35 cellular contexts compared by ENCODE assay signal in the genomic region with DNA sequence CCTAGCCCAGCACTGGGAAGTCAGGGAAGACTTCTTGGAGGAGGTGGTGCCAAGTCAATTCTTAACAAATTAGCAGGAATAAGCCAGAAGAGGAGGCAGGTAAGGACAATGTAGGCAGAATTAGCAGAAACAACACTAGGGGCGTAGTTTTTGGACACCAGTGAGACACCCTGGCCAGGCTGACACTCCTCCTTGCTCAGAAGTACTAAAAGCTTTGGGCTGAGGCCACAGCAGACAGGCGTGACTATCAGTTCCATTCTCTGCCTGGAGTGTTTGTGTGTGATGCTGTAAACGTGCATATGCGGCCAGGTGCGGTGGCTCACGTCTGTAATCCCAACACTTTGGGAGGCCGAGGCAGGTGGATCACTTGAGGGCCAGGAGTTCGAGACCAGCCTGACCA. TPM values are rescaled to one million over a fixed set of nuclear protein-coding genes. Genes with fewer than 3 reads are reported as not detected.
"Had no signal": no experiment of that assay in that cellular context is flagged by ENCODE, and none has a peak within 500 bp of the region (broad histone marks: within the 10 kb centered on the region; RNA-seq: fewer than 3 reads in every experiment).

No MANE protein-coding gene starts in this region.

- H3K27ac ChIP-seq: left lung, lower lobe of right lung, neural progenitor cell, neutrophil, ovary, skin epidermis, suprapubic skin, thoracic aorta, tibial artery, upper lobe of right lung had no signal

- H3K9me3 ChIP-seq: left lung, lower lobe of right lung, neutrophil, ovary, suprapubic skin, thoracic aorta, tibial artery, upper lobe of right lung had no signal

- H3K4me1 Mint-ChIP-seq: immature natural killer cell; natural killer cell; stimulated activated naive B cell treated with anti-CD40 and anti-IgM and Interleukin-4, amounts not matched to agents 10 μg/mL and 1 μg/mL and 100 μg/mL, for 72 hours had no signal

- H3K9me3 Mint-ChIP-seq: immature natural killer cell; natural killer cell; nephron progenitor cell; neural progenitor cell; stimulated activated naive B cell treated with anti-CD40 and anti-IgM and Interleukin-4, amounts not matched to agents 10 μg/mL and 1 μg/mL and 100 μg/mL, for 72 hours had no signal

- H3K4me3 ChIP-seq: left lung, lower lobe of right lung, neural progenitor cell, ovary, skin epidermis, suprapubic skin, thoracic aorta, tibial artery, upper lobe of right lung had no signal

- H3K27me3 Mint-ChIP-seq: progenitor cell of endocrine pancreas had no signal

- H3K4me1 ChIP-seq: left lung, lower lobe of right lung, neural progenitor cell, suprapubic skin, tibial artery, upper lobe of right lung had no signal

- ATAC-seq: left colon; left lung; lower lobe of right lung; natural killer cell; right cardiac atrium; sciatic nerve; stimulated activated naive B cell treated with anti-CD40 and anti-IgM and Interleukin-4, amounts not matched to agents 10 μg/mL and 1 μg/mL and 100 μg/mL, for 72 hours; stimulated activated naive CD8-positive, alpha-beta T cell treated with anti-CD3 and anti-CD28 coated beads, Interleukin-15, Interleukin-2, amounts not matched to agents 100 U/mL and 50 U/mL, for 24 hours; upper lobe of right lung had no signal

- H2AFZ ChIP-seq: neural progenitor cell had no signal

- H3K4me2 ChIP-seq: neural progenitor cell had no signal

- FAIRE-seq: islet of Langerhans, kidney, urothelium cell line had no signal

- H3K27me3 ChIP-seq: neural progenitor cell, neutrophil, ovary had no signal

- H3K27ac Mint-ChIP-seq: immature natural killer cell; naive B cell; natural killer cell; nephron progenitor cell; neural progenitor cell; progenitor cell of endocrine pancreas; stimulated activated naive B cell treated with anti-CD40 and anti-IgM and Interleukin-4, amounts not matched to agents 10 μg/mL and 1 μg/mL and 100 μg/mL, for 72 hours had no signal

- H3K36me3 ChIP-seq: left lung, lower lobe of right lung, neural progenitor cell, neutrophil, ovary, suprapubic skin, thoracic aorta, tibial artery, upper lobe of right lung had no signal

- H3K4me3 Mint-ChIP-seq: immature natural killer cell; natural killer cell; nephron progenitor cell; neural progenitor cell; stimulated activated naive B cell treated with anti-CD40 and anti-IgM and Interleukin-4, amounts not matched to agents 10 μg/mL and 1 μg/mL and 100 μg/mL, for 72 hours had no signal

- DNase-seq: hypothalamus; immature natural killer cell; kidney; left colon; left lung; lower lobe of right lung; mammary epithelial cell; mesenchymal stem cell; naive B cell; natural killer cell; nephron progenitor cell; occipital lobe; ovary; right cardiac atrium; stimulated activated CD4-positive, alpha-beta T cell treated with anti-CD3 and anti-CD28 coated beads, Interleukin-12 subunit alpha, Interleukin-12 subunit beta, amount 100 ng/mL, for 4 hours; stimulated activated CD4-positive, alpha-beta T cell treated with anti-CD3 and anti-CD28 coated beads, Interleukin-15, amount 100 ng/mL, for 24 hours; stimulated activated CD4-positive, alpha-beta T cell treated with anti-CD3 and anti-CD28 coated beads, Interleukin-2, amount 100 ng/mL, for 24 hours; stimulated activated CD4-positive, alpha-beta T cell treated with anti-CD3 and anti-CD28 coated beads, Interleukin-4, amount 100 ng/mL, for 1 hour; stimulated activated naive B cell treated with anti-CD40 and anti-IgM and Interleukin-4, amounts not matched to agents 10 μg/mL and 1 μg/mL and 100 μg/mL, for 72 hours; stimulated activated naive CD8-positive, alpha-beta T cell treated with anti-CD3 and anti-CD28 coated beads, Interleukin-15, Interleukin-2, amounts not matched to agents 100 U/mL and 50 U/mL, for 24 hours; tibial artery; trophoblast cell; upper lobe of right lung had no signal

- H3K9ac ChIP-seq: neural progenitor cell had no signal

RNA-seq across cellular contexts. Expression of gene PHF21B, which starts 36.0 kb away (rescaled TPM):
- total RNA-seq: liver, lower lobe of right lung, natural killer cell, pulmonary artery endothelial cell, renal cortical epithelial cell, suprapubic skin had no signal
- polyA plus RNA-seq: immature natural killer cell, liver, mammary epithelial cell had no signal
